In the genomic region with DNA sequence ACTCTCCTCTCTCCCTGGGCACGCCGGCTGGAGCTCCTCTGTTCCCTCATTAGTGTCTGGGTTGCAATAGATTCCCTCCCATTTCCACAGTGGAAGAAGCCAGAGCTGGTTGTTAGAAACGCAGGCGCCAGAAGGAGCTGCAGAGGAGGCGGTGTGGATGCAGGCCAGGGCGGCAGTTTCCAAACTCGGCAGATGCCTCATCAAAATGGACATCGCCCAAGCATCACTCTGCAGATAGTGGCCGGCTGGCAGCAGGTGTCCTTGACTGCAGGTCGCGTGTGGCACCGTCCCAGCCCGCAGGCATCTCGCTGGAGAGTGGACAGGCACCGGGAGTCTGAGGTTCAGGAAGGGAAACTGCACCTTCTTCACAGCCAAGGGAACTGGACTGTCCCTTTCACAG, we compare ENCODE assay signal across 15 cellular contexts.
"Had no signal": no experiment of that assay in that cellular context is flagged by ENCODE, and none has a peak within 500 bp of the region (broad histone marks: within the 10 kb centered on the region; RNA-seq: fewer than 3 reads in every experiment).

No MANE protein-coding gene starts in this region.

- H3K4me1 ChIP-seq: foreskin keratinocyte, tibial nerve, upper lobe of right lung had no signal

- H3K27ac ChIP-seq: foreskin keratinocyte, tibial nerve, upper lobe of right lung had no signal

- H3K4me3 ChIP-seq: tibial nerve, upper lobe of right lung had no signal

- H3K9me3 ChIP-seq: upper lobe of right lung had no signal

- H3K27me3 ChIP-seq: foreskin keratinocyte, tibial nerve had no signal

- H3K36me3 ChIP-seq: tibial nerve, upper lobe of right lung had no signal

- DNase-seq: central memory CD4-positive, alpha-beta T cell; dermis blood vessel endothelial cell; effector CD4-positive, alpha-beta T cell; endodermal cell; erythroblast; foreskin keratinocyte; kidney glomerular epithelial cell; naive B cell; right cardiac atrium; small intestine; stimulated activated CD4-positive, alpha-beta T cell treated with anti-CD3 and anti-CD28 coated beads, Interleukin-4, amount 100 ng/mL, for 1 hour; stimulated activated CD8-positive, alpha-beta memory T cell treated with anti-CD3 and anti-CD28 coated beads, Interleukin-4, amount 100 ng/mL, for 48 hours; stimulated activated naive CD8-positive, alpha-beta T cell treated with anti-CD3 and anti-CD28 coated beads, Interleukin-15, Interleukin-2, amounts not matched to agents 100 U/mL and 50 U/mL, for 24 hours; upper lobe of right lung had no signal

- ATAC-seq: foreskin keratinocyte; right cardiac atrium; stimulated activated naive CD8-positive, alpha-beta T cell treated with anti-CD3 and anti-CD28 coated beads, Interleukin-15, Interleukin-2, amounts not matched to agents 100 U/mL and 50 U/mL, for 24 hours; upper lobe of right lung had no signal
